16 cellular contexts compared by ENCODE assay signal in the genomic region with DNA sequence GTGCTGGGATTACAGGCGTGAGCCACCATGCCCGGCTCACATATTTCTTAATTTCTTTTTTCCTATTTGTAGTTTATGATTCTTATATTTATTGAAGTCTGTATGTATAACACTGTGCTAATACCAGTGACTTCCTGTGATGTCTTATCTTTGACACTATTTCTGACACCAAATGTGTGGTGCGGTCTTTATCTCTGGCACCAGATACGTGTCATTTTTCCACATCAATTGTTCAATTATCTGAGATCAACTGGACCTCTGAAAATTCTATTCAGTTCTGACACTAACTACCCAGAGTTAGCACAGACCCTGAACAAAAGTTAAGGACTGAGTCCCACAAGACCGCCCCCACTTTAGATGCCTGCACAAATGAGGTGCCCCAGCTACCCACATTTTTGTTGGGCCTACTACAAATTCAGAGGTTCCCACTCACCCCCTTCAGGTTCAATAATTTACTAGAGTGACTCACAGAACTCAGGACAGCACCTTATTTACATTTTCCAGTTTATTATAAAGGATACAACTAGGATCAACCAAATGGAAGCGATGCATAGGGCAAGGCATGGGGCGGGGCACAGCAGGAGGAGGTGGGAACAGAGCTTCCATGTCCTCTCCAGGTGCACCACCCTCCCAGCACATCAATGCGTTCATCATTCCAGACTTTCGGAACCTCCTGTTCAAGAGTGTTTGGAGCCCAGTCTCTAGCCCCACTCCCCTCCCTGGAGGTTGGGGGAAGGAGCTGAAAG.
"Had no signal": no experiment of that assay in that cellular context is flagged by ENCODE, and none has a peak within 500 bp of the region (broad histone marks: within the 10 kb centered on the region; RNA-seq: fewer than 3 reads in every experiment).

No MANE protein-coding gene starts in this region.

- H3K36me3 ChIP-seq: thoracic aorta had no signal

- ATAC-seq: left lobe of liver, psoas muscle had no signal

- H3K27ac ChIP-seq: psoas muscle, sigmoid colon, stomach, thoracic aorta had no signal

- H3K4me1 ChIP-seq: psoas muscle, sigmoid colon, stomach had no signal

- H3K27me3 Mint-ChIP-seq: activated naive CD8-positive, alpha-beta T cell had no signal

- H3K27me3 ChIP-seq: esophagus squamous epithelium, sigmoid colon, stomach had no signal

- H3K9me3 ChIP-seq: esophagus squamous epithelium, psoas muscle, sigmoid colon, stomach, thoracic aorta had no signal

- H3K4me3 Mint-ChIP-seq: activated naive CD8-positive, alpha-beta T cell; nephron had no signal

- H3K4me3 ChIP-seq: esophagus squamous epithelium, psoas muscle, sigmoid colon, stomach, thoracic aorta had no signal

- H3K9me3 Mint-ChIP-seq: nephron had no signal

- H3K27ac Mint-ChIP-seq: activated naive CD8-positive, alpha-beta T cell; nephron had no signal

- DNase-seq: activated CD4-positive, alpha-beta T cell treated with anti-CD3 and anti-CD28 coated beads, Interleukin-2, amount 50 U/mL, for 4 hours; activated CD4-positive, CD25-positive, alpha-beta regulatory T cell treated with anti-CD3 and anti-CD28 coated beads, Interleukin-2, amount 50 U/mL, for 72 hours; anterior cingulate cortex; esophagus squamous epithelium; foreskin fibroblast; glutamatergic neuron; mammary epithelial cell; psoas muscle; sigmoid colon; stimulated activated CD4-positive, alpha-beta T cell treated with anti-CD3 and anti-CD28 coated beads, Interleukin-12 subunit alpha, Interleukin-12 subunit beta, amount 100 ng/mL, for 4 hours; stimulated activated CD4-positive, alpha-beta T cell treated with anti-CD3 and anti-CD28 coated beads, Interleukin-2, amount 100 ng/mL, for 48 hours; stomach had no signal
